27 cellular contexts compared by ENCODE assay signal in genomic region chr11:88972210-88972609, GRCh38.
"Had no signal": no experiment of that assay in that cellular context is flagged by ENCODE, and none has a peak within 500 bp of the region (broad histone marks: within the 10 kb centered on the region; RNA-seq: fewer than 3 reads in every experiment).

No MANE protein-coding gene starts in this region.

- H3K9me3 Mint-ChIP-seq: stimulated activated naive CD8-positive, alpha-beta T cell treated with anti-CD3 and anti-CD28 coated beads, Interleukin-15, Interleukin-2, amounts not matched to agents 100 ng/mL and 50 ng/mL, for 24 hours had no signal

- H3K9me3 ChIP-seq: suprapubic skin, testis, thoracic aorta, thyroid gland, tibial artery, transverse colon, upper lobe of left lung, upper lobe of right lung, uterus, vagina had no signal

- H3K27ac Mint-ChIP-seq: stimulated activated effector memory CD8-positive, alpha-beta T cell treated with anti-CD3 and anti-CD28 coated beads, Interleukin-12 subunit alpha, Interleukin-12 subunit beta, amount 100 ng/mL, for 72 hours; stimulated activated memory B cell treated with anti-CD40 and anti-IgM and Interleukin-4, amounts not matched to agents 10 μg/mL and 1 μg/mL and 100 μg/mL, for 72 hours; stimulated activated naive B cell treated with anti-CD40 and anti-IgM and Interleukin-4, amounts not matched to agents 10 μg/mL and 1 μg/mL and 100 μg/mL, for 72 hours; stimulated activated naive CD8-positive, alpha-beta T cell treated with anti-CD3 and anti-CD28 coated beads, Interleukin-15, amount 100 ng/mL, for 72 hours; stimulated activated naive CD8-positive, alpha-beta T cell treated with anti-CD3 and anti-CD28 coated beads, Interleukin-15, Interleukin-2, amounts not matched to agents 100 ng/mL and 50 ng/mL, for 24 hours had no signal

- H3K4me1 ChIP-seq: stomach, suprapubic skin, testis, thyroid gland, tibial artery, tibial nerve, transverse colon, upper lobe of left lung, upper lobe of right lung, uterus, vagina had no signal

- DNase-seq: stimulated activated CD4-positive, alpha-beta T cell treated with anti-CD3 and anti-CD28 coated beads, Interleukin-2, amount 100 ng/mL, for 48 hours; stimulated activated CD4-positive, alpha-beta T cell treated with anti-CD3 and anti-CD28 coated beads, Interleukin-4, amount 100 ng/mL, for 1 hour; stimulated activated CD4-positive, alpha-beta T cell treated with anti-CD3 and anti-CD28 coated beads, Interleukin-4, amount 100 ng/mL, for 24 hours; stimulated activated CD4-positive, alpha-beta T cell treated with anti-CD3 and anti-CD28 coated beads, Interleukin-4, amount 100 ng/mL, for 4 hours; stimulated activated CD8-positive, alpha-beta memory T cell treated with anti-CD3 and anti-CD28 coated beads, Interleukin-4, amount 100 ng/mL, for 48 hours; stimulated activated naive B cell treated with anti-CD40 and anti-IgM and Interleukin-4, amounts not matched to agents 10 μg/mL and 1 μg/mL and 100 μg/mL, for 72 hours; stimulated activated naive CD4-positive, alpha-beta T cell; stimulated activated naive CD4-positive, alpha-beta T cell treated with Interleukin-2 at 50 U/mL for 16 hours; stimulated activated naive CD8-positive, alpha-beta T cell treated with anti-CD3 and anti-CD28 coated beads, Interleukin-15, amount 100 ng/mL, for 72 hours; stimulated activated naive CD8-positive, alpha-beta T cell treated with anti-CD3 and anti-CD28 coated beads, Interleukin-15, Interleukin-2, amounts not matched to agents 100 U/mL and 50 U/mL, for 24 hours; stomach; substantia nigra; testis; thyroid gland; tibial artery; transverse colon; trophoblast cell; upper lobe of left lung; upper lobe of right lung; uterus had no signal

- H3K4me3 Mint-ChIP-seq: stimulated activated effector memory CD8-positive, alpha-beta T cell treated with anti-CD3 and anti-CD28 coated beads, Interleukin-12 subunit alpha, Interleukin-12 subunit beta, amount 100 ng/mL, for 72 hours; stimulated activated memory B cell treated with anti-CD40 and anti-IgM and Interleukin-4, amounts not matched to agents 10 μg/mL and 1 μg/mL and 100 μg/mL, for 72 hours; stimulated activated naive B cell treated with anti-CD40 and anti-IgM and Interleukin-4, amounts not matched to agents 10 μg/mL and 1 μg/mL and 100 μg/mL, for 72 hours; stimulated activated naive CD8-positive, alpha-beta T cell treated with anti-CD3 and anti-CD28 coated beads, Interleukin-15, amount 100 ng/mL, for 72 hours; stimulated activated naive CD8-positive, alpha-beta T cell treated with anti-CD3 and anti-CD28 coated beads, Interleukin-15, Interleukin-2, amounts not matched to agents 100 ng/mL and 50 ng/mL, for 24 hours had no signal

- H3K36me3 ChIP-seq: stomach, suprapubic skin, thoracic aorta, thyroid gland, tibial artery, tibial nerve, transverse colon, upper lobe of left lung, upper lobe of right lung, uterus, vagina had no signal

- H3K27me3 ChIP-seq: stomach, suprapubic skin, testis, thyroid gland, tibial artery, tibial nerve, transverse colon, upper lobe of left lung, upper lobe of right lung, uterus, vagina had no signal

- H3K36me3 Mint-ChIP-seq: stimulated activated effector memory CD8-positive, alpha-beta T cell treated with anti-CD3 and anti-CD28 coated beads, Interleukin-12 subunit alpha, Interleukin-12 subunit beta, amount 100 ng/mL, for 72 hours; stimulated activated memory B cell treated with anti-CD40 and anti-IgM and Interleukin-4, amounts not matched to agents 10 μg/mL and 1 μg/mL and 100 μg/mL, for 72 hours; stimulated activated naive B cell treated with anti-CD40 and anti-IgM and Interleukin-4, amounts not matched to agents 10 μg/mL and 1 μg/mL and 100 μg/mL, for 72 hours had no signal

- H3K27me3 Mint-ChIP-seq: stimulated activated memory B cell treated with anti-CD40 and anti-IgM and Interleukin-4, amounts not matched to agents 10 μg/mL and 1 μg/mL and 100 μg/mL, for 72 hours; stimulated activated naive B cell treated with anti-CD40 and anti-IgM and Interleukin-4, amounts not matched to agents 10 μg/mL and 1 μg/mL and 100 μg/mL, for 72 hours; stimulated activated naive CD8-positive, alpha-beta T cell treated with anti-CD3 and anti-CD28 coated beads, Interleukin-15, amount 100 ng/mL, for 72 hours; stimulated activated naive CD8-positive, alpha-beta T cell treated with anti-CD3 and anti-CD28 coated beads, Interleukin-15, Interleukin-2, amounts not matched to agents 100 ng/mL and 50 ng/mL, for 24 hours had no signal

- H3K4me1 Mint-ChIP-seq: stimulated activated effector memory CD8-positive, alpha-beta T cell treated with anti-CD3 and anti-CD28 coated beads, Interleukin-12 subunit alpha, Interleukin-12 subunit beta, amount 100 ng/mL, for 72 hours; stimulated activated memory B cell treated with anti-CD40 and anti-IgM and Interleukin-4, amounts not matched to agents 10 μg/mL and 1 μg/mL and 100 μg/mL, for 72 hours; stimulated activated naive B cell treated with anti-CD40 and anti-IgM and Interleukin-4, amounts not matched to agents 10 μg/mL and 1 μg/mL and 100 μg/mL, for 72 hours; stimulated activated naive CD8-positive, alpha-beta T cell treated with anti-CD3 and anti-CD28 coated beads, Interleukin-15, amount 100 ng/mL, for 72 hours had no signal

- H3K27ac ChIP-seq: stomach, suprapubic skin, testis, thoracic aorta, thyroid gland, tibial artery, tibial nerve, transverse colon, upper lobe of left lung, upper lobe of right lung, uterus, vagina had no signal

- ATAC-seq: stimulated activated effector memory CD8-positive, alpha-beta T cell treated with anti-CD3 and anti-CD28 coated beads, Interleukin-12 subunit alpha, Interleukin-12 subunit beta, amount 100 ng/mL, for 72 hours; stimulated activated memory B cell treated with anti-CD40 and anti-IgM and Interleukin-4, amounts not matched to agents 10 μg/mL and 1 μg/mL and 100 μg/mL, for 72 hours; stimulated activated naive B cell treated with anti-CD40 and anti-IgM and Interleukin-4, amounts not matched to agents 10 μg/mL and 1 μg/mL and 100 μg/mL, for 72 hours; stimulated activated naive CD8-positive, alpha-beta T cell treated with anti-CD3 and anti-CD28 coated beads, Interleukin-15, amount 100 ng/mL, for 72 hours; stimulated activated naive CD8-positive, alpha-beta T cell treated with anti-CD3 and anti-CD28 coated beads, Interleukin-15, Interleukin-2, amounts not matched to agents 100 U/mL and 50 U/mL, for 24 hours; upper lobe of right lung had no signal

- H3K4me3 ChIP-seq: stomach, suprapubic skin, testis, thoracic aorta, thyroid gland, tibial artery, tibial nerve, transverse colon, upper lobe of left lung, upper lobe of right lung, uterus, vagina had no signal
